ENCODE assay signal across 8 cellular contexts in the genomic region with DNA sequence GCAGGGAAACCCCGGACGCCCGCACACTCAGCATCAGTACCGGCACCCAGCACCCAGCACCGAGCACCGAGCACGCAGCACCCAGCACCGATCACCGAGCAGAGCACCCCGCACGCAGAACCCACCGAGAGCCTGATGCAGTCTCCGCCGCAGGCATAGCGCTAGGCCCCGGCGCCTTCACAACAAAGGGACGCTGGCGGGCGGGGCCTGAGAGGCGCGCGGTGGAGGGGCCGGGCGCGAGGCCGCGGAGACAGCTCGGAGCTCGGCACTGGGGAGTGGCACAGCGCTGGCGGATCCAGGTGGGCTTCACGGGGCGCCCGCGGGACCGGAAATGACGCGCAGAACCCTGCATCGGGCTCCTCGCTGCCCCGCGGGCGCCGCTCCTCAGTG. TPM values are rescaled to one million over a fixed set of nuclear protein-coding genes. Genes with fewer than 3 reads are reported as not detected.
DNase-seq lines count a peak whose midpoint lies in the region; ATAC-seq, FAIRE-seq and TF ChIP-seq lines count a peak whose summit lies in the region.
"Not testable (repeated sequence)": the region's sequence is repeated elsewhere in the genome, so short reads cannot be mapped to it uniquely, and the experiment has no call there.

No MANE protein-coding gene starts in this region.

- not testable (repeated sequence) for H3K56ac ChIP-seq in mesendoderm (ENCODE audit: low read length)

- H3K4me2 ChIP-seq in mesendoderm (ENCODE audit: low read length) = not testable (repeated sequence)

- not testable (repeated sequence) for H3K18ac ChIP-seq in mesendoderm (ENCODE audit: low read length)

- not testable (repeated sequence) for H3K27me3 Mint-ChIP-seq in CD14-positive monocyte (ENCODE audit: low read depth in 3 of 3)

- intact Hi-C loops in CD14-positive monocyte (cut with micrococcal nuclease) = loop anchor here (10.0 kb wide), 1 partner anchor 52 kb away; no protein-coding TSS in a partner anchor

- not testable (repeated sequence) for H2BK15ac ChIP-seq in mesendoderm (replicated peaks; ENCODE audit: low read depth)

- not testable (repeated sequence) for H3K79me2 ChIP-seq in mesendoderm (ENCODE audit: control insufficient read depth, insufficient read depth, low read length)

- DNase-seq in CD14-positive monocyte (ENCODE audit: low spot score); epithelial cell of prostate (ENCODE audit: low read depth, low spot score): not testable (repeated sequence)
- DNase-seq in Kasumi-1 (lab: John Stamatoyannopoulos, UW) = peak; percentile 18 to 22
- DNase-seq in RCC 7860 (ENCODE audit: low spot score) = peak; percentile 27
- DNase-seq in activated T-cell treated with anti-CD3 and anti-CD28 coated beads for 48 hours (ENCODE audit: low read depth) = peak; percentile 76
- DNase-seq in mesendoderm = peak; percentile 54
- peak; percentile 25 to 62 for DNase-seq in stimulated activated CD4-positive, alpha-beta T cell treated with anti-CD3 and anti-CD28 coated beads, Interleukin-4, amount 100 ng/mL, for 48 hours (ENCODE audit: low read depth in 2 of 2)

- H3K27ac Mint-ChIP-seq in CD14-positive monocyte = peak overlapping the region in 4 of 7 donors; percentile 38 to 84 (median 70)

- H2BK5ac ChIP-seq in mesendoderm (ENCODE audit: low read length) = not testable (repeated sequence)

- not testable (repeated sequence) for H4K8ac ChIP-seq in mesendoderm (ENCODE audit: low read depth, low read length)

- H3K4me3 Mint-ChIP-seq in CD14-positive monocyte = peak overlapping the region; percentile 58 to 63

- H2AK5ac ChIP-seq in mesendoderm (ENCODE audit: low read length) = not testable (repeated sequence)

- no CpG with 5 or more reads among the region's 45 CpGs for WGBS in mesendoderm (ENCODE audit: extremely low coverage, insufficient coverage, low lambda C conversion rate)

- TF ChIP-seq CTCF in CD14-positive monocyte (IDR thresholded peaks at IDR 0.05) = not testable (repeated sequence)

- not testable (repeated sequence) for H3K79me1 ChIP-seq in mesendoderm (ENCODE audit: low read length)

- not testable (repeated sequence) for H3K4me1 ChIP-seq in mesendoderm (ENCODE audit: control insufficient read depth, low read depth, low read length)

- FAIRE-seq in RCC 7860 (lab: Jason Lieb, UNC) = not testable (repeated sequence)

- H3K23ac ChIP-seq in mesendoderm (ENCODE audit: low read length) = not testable (repeated sequence)

- not testable (repeated sequence) for H3K9me3 Mint-ChIP-seq in CD14-positive monocyte

- not testable (repeated sequence) for H3K4me3 ChIP-seq in mesendoderm (ENCODE audit: low read length)

- H3K27ac ChIP-seq in epithelial cell of prostate (peak overlapping the region; percentile 84), mesendoderm (ENCODE audit: low read depth, low read length) (peak overlapping the region; percentile 86)

- H3K9ac ChIP-seq in mesendoderm (ENCODE audit: low read length) = peak overlapping the region; percentile 47

- H3K27me3 ChIP-seq in mesendoderm (ENCODE audit: insufficient read depth, low read length, poor library complexity) = not testable (repeated sequence)

- H3K4ac ChIP-seq in mesendoderm (ENCODE audit: low read depth, low read length) = not testable (repeated sequence)

- not testable (repeated sequence) for H4K5ac ChIP-seq in mesendoderm (ENCODE audit: low read length)

- H2BK120ac ChIP-seq in mesendoderm (ENCODE audit: low read depth, low read length) = not testable (repeated sequence)

- peak; percentile 41 for ATAC-seq in GM21723 (IDR thresholded peaks at IDR 0.05; ENCODE audit: unreplicated experiment)

- peaks cover 5 to 13% of the 10 kb centered on the region in 2 donors for H3K36me3 Mint-ChIP-seq in CD14-positive monocyte

- H3K4me1 Mint-ChIP-seq in CD14-positive monocyte = not testable (repeated sequence)

- H3K36me3 ChIP-seq in mesendoderm (ENCODE audit: control insufficient read depth, insufficient read depth, low read length) = not testable (repeated sequence)

RNA-seq across cellular contexts. Expression of a gene that starts 0.3 kb away (rescaled TPM):
- 10 to 100 TPM; 12.2 to 17.7 TPM for polyA plus RNA-seq in CD14-positive monocyte
- 16.3 TPM for polyA plus RNA-seq in mesendoderm (2013, experiment 1 of 2)
- polyA plus RNA-seq in mesendoderm (2013, experiment 2 of 2) = 15.9 TPM

RNA-seq across cellular contexts. Expression of a gene that starts 31.8 kb away (rescaled TPM):
- polyA plus RNA-seq in CD14-positive monocyte = 10 to 100 TPM in 1 of 2 donors, 1 to 10 TPM in 1; 4.4 to 13.3 TPM
- 23.7 TPM for polyA plus RNA-seq in mesendoderm (2013, experiment 1 of 2)
- 25.4 TPM for polyA plus RNA-seq in mesendoderm (2013, experiment 2 of 2)

RNA-seq across cellular contexts. Expression of a gene that starts 33.5 kb away (rescaled TPM):
- 1 to 10 TPM; 2.5 to 6.6 TPM for polyA plus RNA-seq in CD14-positive monocyte
- 39.1 TPM for polyA plus RNA-seq in mesendoderm (2013, experiment 1 of 2)
- polyA plus RNA-seq in mesendoderm (2013, experiment 2 of 2) = 38.3 TPM
